Comparison of ENCODE assay signal across 21 cellular contexts in the genomic region with DNA sequence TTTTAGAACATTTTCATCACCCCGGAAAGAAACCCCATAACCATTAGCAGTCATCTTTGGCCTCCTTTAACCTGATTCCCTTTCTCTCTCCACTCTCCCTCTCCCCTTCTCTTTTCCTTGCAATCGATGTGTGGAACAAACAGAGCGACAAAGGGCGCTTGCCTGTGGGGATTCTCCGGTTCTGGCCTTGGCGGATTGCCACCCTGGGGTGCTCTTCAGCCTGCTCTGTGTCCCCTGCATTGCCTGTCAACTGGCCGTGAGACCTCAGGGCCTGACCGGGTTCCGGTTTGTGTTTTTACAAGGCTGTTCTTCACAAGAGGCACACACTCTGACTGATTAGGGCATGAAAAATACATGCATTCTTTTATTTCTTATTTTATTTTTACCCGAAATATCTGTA. TPM values are rescaled to one million over a fixed set of nuclear protein-coding genes. Genes with fewer than 3 reads are reported as not detected.
"Had no signal": no experiment of that assay in that cellular context is flagged by ENCODE, and none has a peak within 500 bp of the region (broad histone marks: within the 10 kb centered on the region; RNA-seq: fewer than 3 reads in every experiment).

No MANE protein-coding gene starts in this region.

- H3K9me3 Mint-ChIP-seq: activated naive CD4-positive, alpha-beta T cell treated with anti-CD3 and anti-CD28 coated beads, Interleukin-2, amount 10 ng/mL, durations not matched to agents 7 days and 5 days; activated T-helper 17 cell treated with anti-CD3 and anti-CD28 coated beads, Interleukin-2, amount 50 U/mL, for 72 hours; memory B cell; natural killer cell; T-cell had no signal

- ATAC-seq: activated T-helper 17 cell treated with anti-CD3 and anti-CD28 coated beads, Interleukin-2, amount 50 U/mL, for 72 hours; esophagus mucosa; natural killer cell; right cardiac atrium; T-cell had no signal

- DNase-seq: activated CD4-positive, alpha-beta T cell treated with anti-CD3 and anti-CD28 coated beads, Interleukin-2, amount 50 U/mL, for 4 hours; activated naive CD4-positive, alpha-beta T cell treated with anti-CD3 and anti-CD28 coated beads, Interleukin-2, amount 10 ng/mL, durations not matched to agents 7 days and 5 days; activated T-cell treated with anti-CD3 and anti-CD28 coated beads for 4 hours; hippocampal formation; kidney; left ventricle myocardium inferior; natural killer cell; posterior cingulate gyrus; right cardiac atrium; small intestine; stimulated activated CD4-positive, alpha-beta T cell treated with anti-CD3 and anti-CD28 coated beads, Interleukin-4, amount 100 ng/mL, for 24 hours; stimulated activated naive CD4-positive, alpha-beta T cell treated with Interleukin-2 at 50 U/mL for 16 hours; substantia nigra; T-cell; T-helper 9 cell; trophoblast cell had no signal

- H3K4me3 Mint-ChIP-seq: activated naive CD4-positive, alpha-beta T cell treated with anti-CD3 and anti-CD28 coated beads, Interleukin-2, amount 10 ng/mL, durations not matched to agents 7 days and 5 days; activated T-helper 17 cell treated with anti-CD3 and anti-CD28 coated beads, Interleukin-2, amount 50 U/mL, for 72 hours; memory B cell; natural killer cell; T-cell had no signal

- H3K4me1 Mint-ChIP-seq: activated naive CD4-positive, alpha-beta T cell treated with anti-CD3 and anti-CD28 coated beads, Interleukin-2, amount 10 ng/mL, durations not matched to agents 7 days and 5 days; activated T-helper 17 cell treated with anti-CD3 and anti-CD28 coated beads, Interleukin-2, amount 50 U/mL, for 72 hours; natural killer cell had no signal

- H3K27me3 Mint-ChIP-seq: activated naive CD4-positive, alpha-beta T cell treated with anti-CD3 and anti-CD28 coated beads, Interleukin-2, amount 10 ng/mL, durations not matched to agents 7 days and 5 days had no signal

- H3K36me3 Mint-ChIP-seq: activated naive CD4-positive, alpha-beta T cell treated with anti-CD3 and anti-CD28 coated beads, Interleukin-2, amount 10 ng/mL, durations not matched to agents 7 days and 5 days; memory B cell; natural killer cell; T-cell had no signal

- H3K27ac Mint-ChIP-seq: activated naive CD4-positive, alpha-beta T cell treated with anti-CD3 and anti-CD28 coated beads, Interleukin-2, amount 10 ng/mL, durations not matched to agents 7 days and 5 days; activated T-helper 17 cell treated with anti-CD3 and anti-CD28 coated beads, Interleukin-2, amount 50 U/mL, for 72 hours; memory B cell; natural killer cell; T-cell had no signal

RNA-seq across cellular contexts. Expression of gene LRTM2, which starts 27.8 kb away (rescaled TPM):
- total RNA-seq: activated T-helper 17 cell treated with anti-CD3 and anti-CD28 coated beads, Interleukin-2, amount 50 U/mL, for 72 hours; cardiac muscle cell; esophagus mucosa; kidney; left ventricle myocardium inferior; natural killer cell; right cardiac atrium; T-cell had no signal
- polyA plus RNA-seq: adipose tissue, cardiac muscle cell, right cardiac atrium had no signal
